ENCODE assay signal across 1 cellular context in the genomic region with DNA sequence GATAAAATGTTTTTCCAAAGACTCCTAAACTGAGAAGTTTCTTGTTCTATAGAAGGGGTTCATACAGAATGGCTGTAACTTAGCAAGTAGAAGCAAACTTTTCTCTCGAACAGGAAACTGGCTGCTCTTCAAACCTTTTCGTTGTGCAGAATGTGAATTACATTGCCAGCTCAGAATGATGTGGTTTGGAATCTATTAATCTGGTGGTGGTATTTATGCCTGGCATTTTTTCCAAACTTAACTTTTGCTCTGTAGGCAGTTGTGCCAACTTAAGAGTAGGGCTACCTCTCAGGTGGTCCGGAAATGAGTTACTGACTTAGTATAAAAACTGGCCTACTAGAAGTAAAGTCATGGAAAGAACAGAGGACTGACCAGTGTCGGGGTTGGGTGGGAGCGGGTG.
TF ChIP-seq lines count a peak whose summit lies in the region.

No MANE protein-coding gene starts in this region.

TF ChIP-seq in GM23338, 12 proteins besides CTCF, POLR2A, EP300 and RAD21 (continued from another document):
- TF ChIP-seq EZH2 (IDR thresholded peaks at IDR 0.05; ENCODE audit: low read depth, unreplicated experiment) = no peak
